Comparison of ENCODE assay signal across 8 cellular contexts in the genomic region with DNA sequence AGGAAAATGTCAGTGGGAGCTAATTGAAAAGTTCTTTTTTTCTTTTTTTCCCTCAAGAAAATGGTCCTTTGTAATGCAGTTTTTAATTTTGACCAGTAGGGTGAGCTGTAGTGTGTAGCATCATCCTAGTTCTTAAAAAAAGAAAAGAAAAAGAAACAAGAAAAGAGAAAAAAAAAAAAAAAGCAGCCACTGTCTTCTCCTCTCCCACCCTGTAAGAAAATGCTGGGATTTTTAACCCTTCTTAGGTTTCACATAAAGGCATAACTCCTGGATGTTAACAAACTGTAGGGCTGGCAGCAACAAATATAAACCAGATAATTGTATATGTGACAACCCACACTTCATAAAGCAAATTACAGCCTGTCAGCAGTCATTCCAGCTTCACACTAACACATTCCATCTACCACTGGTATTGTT.
A peak's percentile ranks its signal among the peaks of the same experiment; 100 is the strongest.
DNase-seq lines count a peak whose midpoint lies in the region; ATAC-seq, FAIRE-seq and TF ChIP-seq lines count a peak whose summit lies in the region.

No MANE protein-coding gene starts in this region.

- H3K9me3 Mint-ChIP-seq in CD4-positive, alpha-beta T cell = no peaks in the 10 kb centered on the region
- H3K9me3 Mint-ChIP-seq in stimulated activated naive B cell treated with anti-CD40 and anti-IgM and Interleukin-4, amounts not matched to agents 10 μg/mL and 1 μg/mL and 100 μg/mL, for 72 hours = peaks cover 0 to 1% of the 10 kb centered on the region in 2 donors

- H3K27ac ChIP-seq in CD4-positive, alpha-beta T cell (ENCODE audit: low read depth, low read length) = no peak overlapping the region
- H3K27ac ChIP-seq in HEK293 (ENCODE audit: extremely low read depth, low read depth, low read length) (no peak overlapping the region), small intestine (ENCODE audit: low read depth in 1 of 2, low read length in 1 of 2) (no peak overlapping the region)

- no peak overlapping the region for H3K4me3 Mint-ChIP-seq in CD4-positive, alpha-beta T cell
- H3K4me3 Mint-ChIP-seq in stimulated activated naive B cell treated with anti-CD40 and anti-IgM and Interleukin-4, amounts not matched to agents 10 μg/mL and 1 μg/mL and 100 μg/mL, for 72 hours = no peak overlapping the region

- peaks cover 27% of the 10 kb centered on the region for H3K4me1 Mint-ChIP-seq in CD4-positive, alpha-beta T cell (ENCODE audit: low read depth)
- H3K4me1 Mint-ChIP-seq in stimulated activated naive B cell treated with anti-CD40 and anti-IgM and Interleukin-4, amounts not matched to agents 10 μg/mL and 1 μg/mL and 100 μg/mL, for 72 hours = peaks cover 2 to 11% of the 10 kb centered on the region in 2 donors

- H3K27ac Mint-ChIP-seq in CD4-positive, alpha-beta T cell = no peak overlapping the region
- no peak overlapping the region for H3K27ac Mint-ChIP-seq in stimulated activated naive B cell treated with anti-CD40 and anti-IgM and Interleukin-4, amounts not matched to agents 10 μg/mL and 1 μg/mL and 100 μg/mL, for 72 hours

- H3K36me3 Mint-ChIP-seq in CD4-positive, alpha-beta T cell (ENCODE audit: low read depth) = peaks cover 30% of the 10 kb centered on the region
- H3K36me3 Mint-ChIP-seq in stimulated activated naive B cell treated with anti-CD40 and anti-IgM and Interleukin-4, amounts not matched to agents 10 μg/mL and 1 μg/mL and 100 μg/mL, for 72 hours = peaks cover 6 to 8% of the 10 kb centered on the region in 2 donors

- POLR2A ChIA-PET in CD4-positive, alpha-beta T cell (lab: Charles Lee) = interaction anchor here (0.7 to 1.7 kb wide), 7 partner anchors 17 to 198 kb away, joined by 3 to 9 read pairs (median 5); no protein-coding TSS in a partner anchor
- POLR2A ChIA-PET in HEK293 (lab: Yijun Ruan, JAX) = interaction anchor here (0.7 kb wide), 1 partner anchor 219 kb away, joined by 4 read pairs; no protein-coding TSS in a partner anchor

- H3K27me3 Mint-ChIP-seq in CD4-positive, alpha-beta T cell = no peaks in the 10 kb centered on the region
- no peaks in the 10 kb centered on the region for H3K27me3 Mint-ChIP-seq in stimulated activated naive B cell treated with anti-CD40 and anti-IgM and Interleukin-4, amounts not matched to agents 10 μg/mL and 1 μg/mL and 100 μg/mL, for 72 hours

- peaks cover 6% of the 10 kb centered on the region for H3K9me3 ChIP-seq in CD4-positive, alpha-beta T cell (ENCODE audit: control insufficient read depth, low read length)
- H3K9me3 ChIP-seq in HEK293 (ENCODE audit: control insufficient read depth, insufficient read depth, low read depth, low read length) = no peaks in the 10 kb centered on the region
- no peaks in the 10 kb centered on the region for H3K9me3 ChIP-seq in small intestine (ENCODE audit: control insufficient read depth, low read depth)

- DNase-seq in CD4-positive, alpha-beta T cell = no peak
- DNase-seq in SKM-1 (lab: John Stamatoyannopoulos, UW; ENCODE audit: unreplicated experiment) = peak; percentile 3
- DNase-seq in foreskin fibroblast = peak; percentile 2 to 45
- DNase-seq in small intestine = peak; percentile 12
- no peak for DNase-seq in activated CD4-positive, alpha-beta T cell treated with anti-CD3 and anti-CD28 coated beads, Interleukin-2, amount 50 U/mL, for 48 hours
- DNase-seq in stimulated activated naive B cell treated with anti-CD40 and anti-IgM and Interleukin-4, amounts not matched to agents 10 μg/mL and 1 μg/mL and 100 μg/mL, for 72 hours = no peak

- CTCF ChIA-PET in CD4-positive, alpha-beta T cell (lab: Charles Lee) = interaction anchor here (0.6 to 4.9 kb wide), 43 partner anchors 9 to 1172 kb away, joined by 3 to 34 read pairs (median 4); a partner anchor contains a TSS
- CTCF ChIA-PET in HEK293 (lab: Yijun Ruan, JAX) = interaction anchor here (0.6 to 3.6 kb wide), 53 partner anchors 9 to 1621 kb away, joined by 3 to 44 read pairs (median 5); a partner anchor contains a TSS

- H3K27me3 ChIP-seq in CD4-positive, alpha-beta T cell (ENCODE audit: control insufficient read depth, insufficient read depth, low read length) = no peaks in the 10 kb centered on the region
- H3K27me3 ChIP-seq in small intestine (ENCODE audit: control insufficient read depth in 2 of 2, insufficient read depth in 2 of 2, low read length in 2 of 2) = no peaks in the 10 kb centered on the region

- H3K4me1 ChIP-seq in HEK293 (ENCODE audit: control insufficient read depth, insufficient read depth, low read length) = peaks cover 3% of the 10 kb centered on the region; the same call in 1 of the 2 replicates
- no peaks in the 10 kb centered on the region for H3K4me1 ChIP-seq in small intestine (ENCODE audit: control insufficient read depth in 2 of 2, insufficient read depth in 1 of 2, low read depth in 1 of 2, low read length in 1 of 2)

- FAIRE-seq in small intestine (lab: Jason Lieb, UNC) = no peak

- TF ChIP-seq CTCF in CD4-positive, alpha-beta T cell (IDR thresholded peaks at IDR 0.05) = peak; percentile 93
- no peak for TF ChIP-seq CTCF in HEK293 (tag by site-specific recombination; IDR thresholded peaks at IDR 0.05)
- peak; percentile 48 for TF ChIP-seq CTCF in foreskin fibroblast (IDR thresholded peaks at IDR 0.05; ENCODE audit: low read depth, low read length)

- H3K36me3 ChIP-seq in HEK293 (ENCODE audit: control insufficient read depth in 2 of 2, insufficient read depth in 1 of 2, low read length in 2 of 2) (no peaks in the 10 kb centered on the region), small intestine (ENCODE audit: control insufficient read depth in 2 of 2, insufficient read depth in 2 of 2, low read length in 2 of 2) (no peaks in the 10 kb centered on the region)

- intact Hi-C loops in CD4-positive, alpha-beta T cell (cut with DNase I, micrococcal nuclease) = loop anchor here (1.0 to 5.0 kb wide), 2 partner anchors 90 to 105 kb away; no protein-coding TSS in a partner anchor

- H3K4me3 ChIP-seq in HEK293 (ENCODE audit: low read depth, low read length) = no peak overlapping the region
- no peak overlapping the region for H3K4me3 ChIP-seq in foreskin fibroblast (ENCODE audit: low read depth in 1 of 2, low read length in 2 of 2)
- no peak overlapping the region for H3K4me3 ChIP-seq in small intestine (ENCODE audit: low read depth in 1 of 2, low read length in 2 of 2)

- ATAC-seq in CD4-positive, alpha-beta T cell (ENCODE audit: poor library complexity) = peak; percentile 76
- ATAC-seq in HG03108 (IDR thresholded peaks at IDR 0.05; ENCODE audit: unreplicated experiment) = no peak
- ATAC-seq in stimulated activated naive B cell treated with anti-CD40 and anti-IgM and Interleukin-4, amounts not matched to agents 10 μg/mL and 1 μg/mL and 100 μg/mL, for 72 hours (replicated peaks) = no peak

TF ChIP-seq in HEK293, 187 proteins besides CTCF, POLR2A, EP300 and RAD21 (continues in another document):
- TF ChIP-seq ZNF214 (tag by site-specific recombination; IDR thresholded peaks at IDR 0.05; ENCODE audit: borderline replicate concordance) (no peak), KLF7 (tag by site-specific recombination; IDR thresholded peaks at IDR 0.05; ENCODE audit: borderline replicate concordance) (no peak), SCRT2 (tag by site-specific recombination; IDR thresholded peaks at IDR 0.05) (no peak), ZNF366 (tag by site-specific recombination; conservative IDR thresholded peaks at IDR 0.05) (0 out of 2 replicates have a peak, but pooled peaks have one; percentile 26), PRDM1 (tag by site-specific recombination; IDR thresholded peaks at IDR 0.05) (peak; percentile 42; the same call in 1 of the 2 replicates)
- TF ChIP-seq, protein P1, sequence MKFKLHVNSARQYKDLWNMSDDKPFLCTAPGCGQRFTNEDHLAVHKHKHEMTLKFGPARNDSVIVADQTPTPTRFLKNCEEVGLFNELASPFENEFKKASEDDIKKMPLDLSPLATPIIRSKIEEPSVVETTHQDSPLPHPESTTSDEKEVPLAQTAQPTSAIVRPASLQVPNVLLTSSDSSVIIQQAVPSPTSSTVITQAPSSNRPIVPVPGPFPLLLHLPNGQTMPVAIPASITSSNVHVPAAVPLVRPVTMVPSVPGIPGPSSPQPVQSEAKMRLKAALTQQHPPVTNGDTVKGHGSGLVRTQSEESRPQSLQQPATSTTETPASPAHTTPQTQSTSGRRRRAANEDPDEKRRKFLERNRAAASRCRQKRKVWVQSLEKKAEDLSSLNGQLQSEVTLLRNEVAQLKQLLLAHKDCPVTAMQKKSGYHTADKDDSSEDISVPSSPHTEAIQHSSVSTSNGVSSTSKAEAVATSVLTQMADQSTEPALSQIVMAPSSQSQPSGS (tag by site-specific recombination; IDR thresholded peaks at IDR 0.05; ENCODE audit: low read depth) = no peak
- TF ChIP-seq, protein P2, sequence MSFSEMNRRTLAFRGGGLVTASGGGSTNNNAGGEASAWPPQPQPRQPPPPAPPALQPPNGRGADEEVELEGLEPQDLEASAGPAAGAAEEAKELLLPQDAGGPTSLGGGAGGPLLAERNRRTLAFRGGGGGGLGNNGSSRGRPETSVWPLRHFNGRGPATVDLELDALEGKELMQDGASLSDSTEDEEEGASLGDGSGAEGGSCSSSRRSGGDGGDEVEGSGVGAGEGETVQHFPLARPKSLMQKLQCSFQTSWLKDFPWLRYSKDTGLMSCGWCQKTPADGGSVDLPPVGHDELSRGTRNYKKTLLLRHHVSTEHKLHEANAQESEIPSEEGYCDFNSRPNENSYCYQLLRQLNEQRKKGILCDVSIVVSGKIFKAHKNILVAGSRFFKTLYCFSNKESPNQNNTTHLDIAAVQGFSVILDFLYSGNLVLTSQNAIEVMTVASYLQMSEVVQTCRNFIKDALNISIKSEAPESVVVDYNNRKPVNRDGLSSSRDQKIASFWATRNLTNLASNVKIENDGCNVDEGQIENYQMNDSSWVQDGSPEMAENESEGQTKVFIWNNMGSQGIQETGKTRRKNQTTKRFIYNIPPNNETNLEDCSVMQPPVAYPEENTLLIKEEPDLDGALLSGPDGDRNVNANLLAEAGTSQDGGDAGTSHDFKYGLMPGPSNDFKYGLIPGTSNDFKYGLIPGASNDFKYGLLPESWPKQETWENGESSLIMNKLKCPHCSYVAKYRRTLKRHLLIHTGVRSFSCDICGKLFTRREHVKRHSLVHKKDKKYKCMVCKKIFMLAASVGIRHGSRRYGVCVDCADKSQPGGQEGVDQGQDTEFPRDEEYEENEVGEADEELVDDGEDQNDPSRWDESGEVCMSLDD (tag by site-specific recombination; IDR thresholded peaks at IDR 0.05) = no peak
- TF ChIP-seq, protein P3, sequence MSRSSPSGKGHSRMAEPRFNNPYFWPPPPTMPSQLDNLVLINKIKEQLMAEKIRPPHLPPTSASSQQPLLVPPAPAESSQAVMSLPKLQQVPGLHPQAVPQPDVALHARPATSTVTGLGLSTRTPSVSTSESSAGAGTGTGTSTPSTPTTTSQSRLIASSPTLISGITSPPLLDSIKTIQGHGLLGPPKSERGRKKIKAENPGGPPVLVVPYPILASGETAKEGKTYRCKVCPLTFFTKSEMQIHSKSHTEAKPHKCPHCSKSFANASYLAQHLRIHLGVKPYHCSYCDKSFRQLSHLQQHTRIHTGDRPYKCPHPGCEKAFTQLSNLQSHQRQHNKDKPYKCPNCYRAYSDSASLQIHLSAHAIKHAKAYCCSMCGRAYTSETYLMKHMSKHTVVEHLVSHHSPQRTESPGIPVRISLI (tag by site-specific recombination; IDR thresholded peaks at IDR 0.05) = peak; percentile 97

Comparison
In these comparisons a context has a peak if more than half of its experiments do, and no peak if none do; other contexts are left out.
1. DNase-seq: peak in SKM-1 (single experiment), foreskin fibroblast (2 of 2) and small intestine (single experiment); none in CD4-positive, alpha-beta T cell (0 of 10), activated CD4-positive, alpha-beta T cell treated with anti-CD3 and anti-CD28 coated beads, Interleukin-2, amount 50 U/mL, for 48 hours (0 of 2) and stimulated activated naive B cell treated with anti-CD40 and anti-IgM and Interleukin-4, amounts not matched to agents 10 μg/mL and 1 μg/mL and 100 μg/mL, for 72 hours (single experiment).